In the genomic region with DNA sequence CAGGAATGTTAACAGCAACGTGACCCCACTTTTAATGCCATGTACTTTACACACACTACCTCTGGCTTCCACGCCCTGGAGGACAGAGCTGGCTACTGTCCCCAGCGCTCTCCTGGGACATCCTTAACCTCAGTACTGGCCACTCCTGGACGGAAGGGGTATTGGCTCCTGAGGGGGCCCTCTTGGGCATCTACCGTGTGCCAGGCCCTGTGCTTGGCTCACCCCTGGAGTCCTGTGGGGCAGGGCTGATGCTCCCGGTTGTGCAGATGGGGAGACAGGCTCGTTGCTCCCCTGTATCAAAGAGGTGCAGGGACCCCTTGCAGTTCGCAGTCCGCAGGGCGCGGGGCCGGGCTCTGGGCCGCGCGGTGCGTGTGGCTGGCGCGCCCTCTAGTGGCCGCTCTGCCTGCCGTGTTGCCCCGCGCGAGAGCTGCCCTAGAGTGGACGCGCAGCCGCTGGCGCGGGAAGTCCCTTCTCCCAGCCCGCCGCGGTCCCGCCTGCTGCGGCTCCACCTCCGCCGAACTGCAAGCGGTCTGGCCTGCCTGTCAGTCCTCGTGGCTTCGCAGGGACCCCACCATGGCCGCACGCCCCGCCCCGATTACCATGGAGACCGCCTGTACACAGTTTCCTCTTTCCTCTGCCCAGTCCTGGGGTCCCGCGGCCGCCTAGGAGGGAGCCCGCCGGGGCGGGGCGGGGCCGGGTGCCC, we compare ENCODE assay signal across 8 cellular contexts. TPM values are rescaled to one million over a fixed set of nuclear protein-coding genes. Genes with fewer than 3 reads are reported as not detected.
DNase-seq lines count a peak whose midpoint lies in the region; ATAC-seq and TF ChIP-seq lines count a peak whose summit lies in the region.

A gene with protein sequence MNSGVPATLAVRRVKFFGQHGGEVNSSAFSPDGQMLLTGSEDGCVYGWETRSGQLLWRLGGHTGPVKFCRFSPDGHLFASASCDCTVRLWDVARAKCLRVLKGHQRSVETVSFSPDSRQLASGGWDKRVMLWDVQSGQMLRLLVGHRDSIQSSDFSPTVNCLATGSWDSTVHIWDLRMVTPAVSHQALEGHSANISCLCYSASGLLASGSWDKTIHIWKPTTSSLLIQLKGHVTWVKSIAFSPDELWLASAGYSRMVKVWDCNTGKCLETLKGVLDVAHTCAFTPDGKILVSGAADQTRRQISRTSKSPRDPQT (plus strand): TSS at position 632 of the 703 bp plus-strand sequence. CDS start 72 bp downstream, outside the sequence.

- H3K4me3 Mint-ChIP-seq in CD14-positive monocyte: peak within 1 kb of the TSS; percentile 78 to 89
- peak within 1 kb of the TSS; percentile 69 for H3K4me3 Mint-ChIP-seq in natural killer cell treated with Interleukin-12 subunit alpha and Interleukin-12 subunit beta and Interleukin-15 and Interleukin-18, amount 100 ng/mL, for 72 hours
- H3K4me3 Mint-ChIP-seq in stimulated activated naive CD8-positive, alpha-beta T cell treated with anti-CD3 and anti-CD28 coated beads, Interleukin-15, amount 100 ng/mL, for 72 hours: peak within 1 kb of the TSS; percentile 59 to 71

- TF ChIP-seq CTCF in CD14-positive monocyte (IDR thresholded peaks at IDR 0.05): peak; percentile 100
- peak; percentile 82 for TF ChIP-seq CTCF in fibroblast of the aortic adventitia (IDR thresholded peaks at IDR 0.05; ENCODE audit: insufficient read depth, low read length)

- H3K4me1 ChIP-seq in HUES48 (ENCODE audit: control insufficient read depth, insufficient read depth, low read length): 0 out of 2 replicates have a peak, but pooled peaks cover 3% of the 10 kb centered on the region

- peaks cover 0 to 2% (median 0%) of the 10 kb centered on the region in 7 donors for H3K9me3 Mint-ChIP-seq in CD14-positive monocyte
- no peaks in the 10 kb centered on the region for H3K9me3 Mint-ChIP-seq in natural killer cell treated with Interleukin-12 subunit alpha and Interleukin-12 subunit beta and Interleukin-15 and Interleukin-18, amount 100 ng/mL, for 72 hours
- no peaks in the 10 kb centered on the region for H3K9me3 Mint-ChIP-seq in stimulated activated naive CD8-positive, alpha-beta T cell treated with anti-CD3 and anti-CD28 coated beads, Interleukin-15, amount 100 ng/mL, for 72 hours

- DNase-seq in CD14-positive monocyte (ENCODE audit: low spot score) (no peak), RPMI7951 (ENCODE audit: low read depth) (peak; percentile 77), fibroblast of the aortic adventitia (ENCODE audit: low read depth) (peak; percentile 62)
- peak; percentile 74 for DNase-seq in activated T-helper 9 cell treated with anti-CD3 and anti-CD28 coated beads, Interleukin-2, amount 50 U/mL, for 16 hours (ENCODE audit: low read depth)
- DNase-seq in natural killer cell treated with Interleukin-12 subunit alpha and Interleukin-12 subunit beta and Interleukin-15 and Interleukin-18, amount 100 ng/mL, for 72 hours (ENCODE audit: low spot score): peak; percentile 96
- DNase-seq in stimulated activated naive CD8-positive, alpha-beta T cell treated with anti-CD3 and anti-CD28 coated beads, Interleukin-15, amount 100 ng/mL, for 72 hours: peak; percentile 87 to 89

- no peaks in the 10 kb centered on the region for H3K9me3 ChIP-seq in HUES48 (ENCODE audit: control insufficient read depth, insufficient read depth, low read length)

- peaks cover 11 to 14% of the 10 kb centered on the region in 2 donors for H3K36me3 Mint-ChIP-seq in CD14-positive monocyte
- no peaks in the 10 kb centered on the region for H3K36me3 Mint-ChIP-seq in natural killer cell treated with Interleukin-12 subunit alpha and Interleukin-12 subunit beta and Interleukin-15 and Interleukin-18, amount 100 ng/mL, for 72 hours

- H3K4me3 ChIP-seq in HUES48 (ENCODE audit: low read depth, low read length): peak within 1 kb of the TSS; percentile 59
- H3K4me3 ChIP-seq in fibroblast of the aortic adventitia (ENCODE audit: low read depth, low read length): peak within 1 kb of the TSS; percentile 69

- peaks cover 6 to 13% (median 6%) of the 10 kb centered on the region in 3 donors for H3K27me3 Mint-ChIP-seq in CD14-positive monocyte (ENCODE audit: low read depth in 3 of 3)
- H3K27me3 Mint-ChIP-seq in natural killer cell treated with Interleukin-12 subunit alpha and Interleukin-12 subunit beta and Interleukin-15 and Interleukin-18, amount 100 ng/mL, for 72 hours: no peaks in the 10 kb centered on the region
- H3K27me3 Mint-ChIP-seq in stimulated activated naive CD8-positive, alpha-beta T cell treated with anti-CD3 and anti-CD28 coated beads, Interleukin-15, amount 100 ng/mL, for 72 hours: peaks cover 45% of the 10 kb centered on the region

- H3K27me3 ChIP-seq in HUES48 (ENCODE audit: control insufficient read depth, insufficient read depth, low read length): no peaks in the 10 kb centered on the region

- no peak within 1 kb of the TSS for H3K27ac ChIP-seq in HUES48 (ENCODE audit: low read depth, low read length)

- peak within 1 kb of the TSS in 3 of 7 donors; percentile 26 to 42 (median 30) for H3K27ac Mint-ChIP-seq in CD14-positive monocyte
- H3K27ac Mint-ChIP-seq in natural killer cell treated with Interleukin-12 subunit alpha and Interleukin-12 subunit beta and Interleukin-15 and Interleukin-18, amount 100 ng/mL, for 72 hours: peak within 1 kb of the TSS; percentile 62 to 81
- peak within 1 kb of the TSS in 1 of 2 donors; percentile 32 for H3K27ac Mint-ChIP-seq in stimulated activated naive CD8-positive, alpha-beta T cell treated with anti-CD3 and anti-CD28 coated beads, Interleukin-15, amount 100 ng/mL, for 72 hours

- peak; percentile 79 for ATAC-seq in GM19452 (IDR thresholded peaks at IDR 0.05; ENCODE audit: unreplicated experiment)
- ATAC-seq in natural killer cell treated with Interleukin-12 subunit alpha and Interleukin-12 subunit beta and Interleukin-15 and Interleukin-18, amount 100 ng/mL, for 72 hours: peak; percentile 89 to 95
- ATAC-seq in stimulated activated naive CD8-positive, alpha-beta T cell treated with anti-CD3 and anti-CD28 coated beads, Interleukin-15, amount 100 ng/mL, for 72 hours: peak; percentile 87

- H3K4me1 Mint-ChIP-seq in CD14-positive monocyte: peaks cover 8% of the 10 kb centered on the region
- peaks cover 12 to 16% of the 10 kb centered on the region in 2 donors for H3K4me1 Mint-ChIP-seq in natural killer cell treated with Interleukin-12 subunit alpha and Interleukin-12 subunit beta and Interleukin-15 and Interleukin-18, amount 100 ng/mL, for 72 hours (ENCODE audit: low read depth in 2 of 2)
- H3K4me1 Mint-ChIP-seq in stimulated activated naive CD8-positive, alpha-beta T cell treated with anti-CD3 and anti-CD28 coated beads, Interleukin-15, amount 100 ng/mL, for 72 hours: peaks cover 32% of the 10 kb centered on the region

- intact Hi-C loops in CD14-positive monocyte (cut with micrococcal nuclease): loop anchor here (1.0 to 5.0 kb wide), 5 partner anchors 79 to 236 kb away; no protein-coding TSS in a partner anchor

- peak within 1 kb of the TSS; percentile 42; the same call in 1 of the 2 replicates for H3K9ac ChIP-seq in HUES48 (ENCODE audit: low read depth, low read length)

- H3K36me3 ChIP-seq in HUES48 (ENCODE audit: control insufficient read depth, insufficient read depth, low read length): peaks cover 13% of the 10 kb centered on the region

RNA-seq across cellular contexts. Expression of the gene that starts here (rescaled TPM):
- polyA plus RNA-seq in CD14-positive monocyte: not detected
- total RNA-seq in RPMI7951 (2014; rRNA removed; shearing (Covaris generic)): 0.12 and 0.20 TPM in 2 replicates
- total RNA-seq in fibroblast of the aortic adventitia (ENCODE audit: low replicate concordance): not detected in 2 replicates
- not detected for total RNA-seq in natural killer cell treated with Interleukin-12 subunit alpha and Interleukin-12 subunit beta and Interleukin-15 and Interleukin-18, amount 100 ng/mL, for 72 hours

Comparison
In these comparisons a context has a peak if more than half of its experiments do, and no peak if none do; other contexts are left out.
1. Peak in DNase-seq in RPMI7951; RNA of the gene not detected or under 1 TPM.
2. Peak in DNase-seq and H3K4me3 ChIP-seq in fibroblast of the aortic adventitia; RNA of the gene not detected or under 1 TPM.
3. Peak in DNase-seq and ATAC-seq in natural killer cell treated with Interleukin-12 subunit alpha and Interleukin-12 subunit beta and Interleukin-15 and Interleukin-18, amount 100 ng/mL, for 72 hours; RNA of the gene not detected or under 1 TPM.